Comparison of ENCODE assay signal across 8 cellular contexts in genomic region chr2:46364797-46365457, GRCh38.
DNase-seq lines count a peak whose midpoint lies in the region; ATAC-seq and TF ChIP-seq lines count a peak whose summit lies in the region.

No MANE protein-coding gene starts in this region.

- no peaks in the 10 kb centered on the region for H3K9me3 Mint-ChIP-seq in activated B cell treated with CpG ODN at 0.5 μM for 24 hours

- no peak for ATAC-seq in activated B cell treated with CpG ODN at 0.5 μM for 24 hours (ENCODE audit: low read depth)
- peak; percentile 37 for ATAC-seq in gastroesophageal sphincter
- ATAC-seq in psoas muscle, result peak; percentile 56 to 80 (median 60)
- ATAC-seq in HG02759 (IDR thresholded peaks at IDR 0.05; ENCODE audit: unreplicated experiment), result no peak
- no peak for ATAC-seq in HG03025 (IDR thresholded peaks at IDR 0.05; ENCODE audit: low FRiP score, unreplicated experiment)

- H3K27me3 Mint-ChIP-seq in activated B cell treated with CpG ODN at 0.5 μM for 24 hours, result no peaks in the 10 kb centered on the region

- no peak overlapping the region for H3K4me3 Mint-ChIP-seq in activated B cell treated with CpG ODN at 0.5 μM for 24 hours

- no peak for TF ChIP-seq POLR2A in gastroesophageal sphincter (IDR thresholded peaks at IDR 0.05)

- CTCF ChIA-PET in activated B cell treated with CpG ODN at 0.5 μM for 24 hours (lab: Charles Lee), result interaction anchor here (0.8 to 2.3 kb wide), 4 partner anchors 45 to 371 kb away, joined by 3 to 15 read pairs (median 3); no protein-coding TSS in a partner anchor

- POLR2A ChIA-PET in activated B cell treated with CpG ODN at 0.5 μM for 24 hours (lab: Charles Lee), result no interaction called here

- TF ChIP-seq CTCF in GM06990 (IDR thresholded peaks at IDR 0.05; ENCODE audit: insufficient read depth, low read length, poor library complexity, severe bottlenecking) (peak; percentile 80), activated B cell treated with CpG ODN at 0.5 μM for 24 hours (IDR thresholded peaks at IDR 0.05) (peak; percentile 74), gastroesophageal sphincter (IDR thresholded peaks at IDR 0.05) (peak; percentile 68 to 84 (median 80)), psoas muscle (IDR thresholded peaks at IDR 0.05) (peak; percentile 89)

- H3K36me3 ChIP-seq in GM06990 (ENCODE audit: control insufficient read depth, insufficient read depth, low read length) (no peaks in the 10 kb centered on the region), gastroesophageal sphincter (peaks cover 0 to 50% of the 10 kb centered on the region in 2 donors), psoas muscle (ENCODE audit: insufficient read depth in 1 of 2, low read depth in 1 of 2) (peaks cover 4 to 46% of the 10 kb centered on the region in 2 donors)

- H3K4me1 Mint-ChIP-seq in activated B cell treated with CpG ODN at 0.5 μM for 24 hours, result peaks cover 19% of the 10 kb centered on the region

- no peak overlapping the region for H3K4me3 ChIP-seq in GM06990 (replicated peaks; ENCODE audit: low read depth, low read length)
- no peak overlapping the region for H3K4me3 ChIP-seq in gastroesophageal sphincter
- no peak overlapping the region for H3K4me3 ChIP-seq in psoas muscle

- no peak overlapping the region for H3K27ac Mint-ChIP-seq in activated B cell treated with CpG ODN at 0.5 μM for 24 hours

- H3K4me1 ChIP-seq in gastroesophageal sphincter (peaks cover 0 to 16% (median 0%) of the 10 kb centered on the region in 3 donors), psoas muscle (peaks cover 14% of the 10 kb centered on the region)

- H3K36me3 Mint-ChIP-seq in activated B cell treated with CpG ODN at 0.5 μM for 24 hours (ENCODE audit: low read depth), result no peaks in the 10 kb centered on the region

- WGBS in gastroesophageal sphincter (ENCODE audit: low coverage in 1 of 2), 2 donors, result 63 to 64% methylated on average over 3 to 4 of the region's 4 CpGs
- WGBS in psoas muscle, 3 donors, result 51 to 57% (median 54%) methylated on average over 4 of the region's 4 CpGs

- intact Hi-C loops in activated B cell treated with CpG ODN at 0.5 μM for 24 hours (cut with micrococcal nuclease) (loop anchor here (1.0 to 10.0 kb wide), 7 partner anchors 290 to 1383 kb away; no protein-coding TSS in a partner anchor), psoas muscle (cut with DNase I) (loop anchor here (2.0 to 10.0 kb wide), 7 partner anchors 68 to 373 kb away; partner anchors contain the start of gene EPAS1 (in 2 of the 2))

- H3K9me3 ChIP-seq in gastroesophageal sphincter, result no peaks in the 10 kb centered on the region
- H3K9me3 ChIP-seq in psoas muscle, result no peaks in the 10 kb centered on the region

- DNase-seq in AG08396 (ENCODE audit: low spot score) (peak; percentile 59), GM06990 (ENCODE audit: extremely low read depth, insufficient read length) (no peak), NCI-H2029 treated with DMSO at 0.1 percent for 48 hours (lab: John Stamatoyannopoulos, UW) (peak; percentile 50), activated B cell treated with CpG ODN at 0.5 μM for 24 hours (no peak), psoas muscle (no peak)

- TF ChIP-seq EP300 in gastroesophageal sphincter (IDR thresholded peaks at IDR 0.05), result no peak

- H3K27ac ChIP-seq in gastroesophageal sphincter (no peak overlapping the region), psoas muscle (no peak overlapping the region)

- H3K27me3 ChIP-seq in GM06990 (replicated peaks; ENCODE audit: control insufficient read depth, insufficient read depth, low read length), result no peaks in the 10 kb centered on the region
- no peaks in the 10 kb centered on the region for H3K27me3 ChIP-seq in gastroesophageal sphincter
- no peaks in the 10 kb centered on the region for H3K27me3 ChIP-seq in psoas muscle (ENCODE audit: insufficient read depth in 3 of 3, low read length in 2 of 3)

Comparison
In these comparisons a context has a peak if more than half of its experiments do, and no peak if none do; other contexts are left out.
1. DNase-seq: peak in AG08396 (single experiment) and NCI-H2029 treated with DMSO at 0.1 percent for 48 hours (single experiment); none in GM06990 (single experiment), activated B cell treated with CpG ODN at 0.5 μM for 24 hours (single experiment) and psoas muscle (0 of 2).
2. ATAC-seq: peak in gastroesophageal sphincter (single experiment) and psoas muscle (4 of 4); none in activated B cell treated with CpG ODN at 0.5 μM for 24 hours (single experiment), HG02759 (single experiment) and HG03025 (single experiment).
3. Peak in every context shown above with its lines, with median percentiles within 50 percentile points of each other: CTCF ChIP-seq.